Comparison of ENCODE assay signal across 8 cellular contexts in the genomic region with DNA sequence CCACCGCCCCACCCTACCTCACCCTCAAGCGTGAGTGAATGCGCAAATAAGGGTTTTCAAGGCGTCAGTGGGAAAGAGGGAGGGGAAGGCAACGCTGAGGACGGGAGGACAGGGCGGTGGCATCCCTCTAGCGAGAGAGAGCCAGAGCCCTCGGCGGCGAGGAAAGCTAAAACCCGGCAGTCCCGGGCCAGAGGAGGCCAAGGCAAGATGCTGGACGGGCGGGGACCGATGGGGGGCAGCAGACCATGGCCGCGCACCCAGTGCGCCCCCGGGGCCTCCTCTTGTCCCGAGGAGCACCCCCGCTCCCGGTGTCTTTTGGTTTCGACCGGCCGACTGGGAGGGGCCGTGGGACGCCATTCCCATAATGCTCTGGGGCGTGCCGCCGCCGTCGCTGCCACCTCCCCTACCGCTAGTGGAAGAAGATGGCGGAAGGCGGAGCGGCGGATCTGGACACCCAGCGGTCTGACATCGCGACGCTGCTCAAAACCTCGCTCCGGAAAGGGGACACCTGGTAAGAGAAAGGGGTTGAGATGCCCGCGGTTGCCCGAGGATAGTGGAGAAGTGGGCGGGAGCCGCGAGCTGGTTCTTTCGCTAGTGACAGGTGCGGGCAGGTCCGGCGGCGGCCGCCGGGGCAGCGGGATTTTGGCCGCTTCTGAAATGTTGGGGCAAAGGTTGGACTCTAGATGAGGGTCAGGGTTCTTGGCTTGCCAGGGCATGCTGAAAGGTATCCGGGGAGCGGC. TPM values are rescaled to one million over a fixed set of nuclear protein-coding genes. Genes with fewer than 3 reads are reported as not detected.
DNase-seq lines count a peak whose midpoint lies in the region; ATAC-seq and TF ChIP-seq lines count a peak whose summit lies in the region.

TSS of gene USP15 (plus strand) at position 412 of the 740 bp plus-strand sequence. CDS start at position 423, 11 bp downstream.

- TF ChIP-seq CTCF in esophagus muscularis mucosa (IDR thresholded peaks at IDR 0.05), result peak; percentile 38 to 65 (median 53)

- no peak for TF ChIP-seq EP300 in esophagus muscularis mucosa (IDR thresholded peaks at IDR 0.05)

- H3K36me3 Mint-ChIP-seq in activated T-cell treated with anti-CD3 and anti-CD28 coated beads, Interleukin-2, amount 50 U/mL, for 72 hours (ENCODE audit: insufficient read depth in 2 of 2), result peaks cover 5 to 9% of the 10 kb centered on the region in 2 donors

- no peaks in the 10 kb centered on the region for H3K27me3 Mint-ChIP-seq in activated T-cell treated with anti-CD3 and anti-CD28 coated beads, Interleukin-2, amount 50 U/mL, for 72 hours (ENCODE audit: low read depth)

- intact Hi-C loops in esophagus muscularis mucosa (cut with DNase I), result loop anchor here (5.0 to 10.0 kb wide), 2 partner anchors 125 to 207 kb away; partner anchors contain the start of gene MON2

- WGBS in esophagus muscularis mucosa, result 1% methylated on average over 43 of the region's 61 CpGs

- no peaks in the 10 kb centered on the region for H3K9me3 ChIP-seq in esophagus muscularis mucosa

- H3K27me3 ChIP-seq in esophagus muscularis mucosa, result no peaks in the 10 kb centered on the region

- no peaks in the 10 kb centered on the region for H3K9me3 Mint-ChIP-seq in activated T-cell treated with anti-CD3 and anti-CD28 coated beads, Interleukin-2, amount 50 U/mL, for 72 hours

- no peaks in the 10 kb centered on the region for H3K36me3 ChIP-seq in esophagus muscularis mucosa

- peak within 1 kb of the TSS; percentile 97 to 100 for H3K4me3 Mint-ChIP-seq in activated T-cell treated with anti-CD3 and anti-CD28 coated beads, Interleukin-2, amount 50 U/mL, for 72 hours

- ATAC-seq in GM21619 (IDR thresholded peaks at IDR 0.05; ENCODE audit: unreplicated experiment), result peak; percentile 72
- ATAC-seq in activated T-cell treated with anti-CD3 and anti-CD28 coated beads, Interleukin-2, amount 50 U/mL, for 72 hours (replicated peaks in 1 of 2), result peak; percentile 80 to 82

- H3K4me1 Mint-ChIP-seq in activated T-cell treated with anti-CD3 and anti-CD28 coated beads, Interleukin-2, amount 50 U/mL, for 72 hours (ENCODE audit: low read depth), result peaks cover 69% of the 10 kb centered on the region

- DNase-seq in DMS53 treated with DMSO at 0.1 percent for 48 hours (lab: John Stamatoyannopoulos, UW; ENCODE audit: unreplicated experiment) (peak; percentile 94), esophagus muscularis mucosa (ENCODE audit: extremely low spot score) (peak; percentile 98), myocyte (ENCODE audit: low read depth) (peak; percentile 98)
- DNase-seq in Jurkat, Clone E6-1 (ENCODE audit: low read depth, low spot score), result peak; percentile 95
- DNase-seq in activated T-cell treated with anti-CD3 and anti-CD28 coated beads, Interleukin-2, amount 50 U/mL, for 72 hours, result peak; percentile 96 to 97
- peak; percentile 92 to 94 for DNase-seq in stimulated activated CD8-positive, alpha-beta memory T cell treated with anti-CD3 and anti-CD28 coated beads, Interleukin-7, amount 100 ng/mL, for 48 hours (ENCODE audit: extremely low read depth in 1 of 2, low read depth in 1 of 2)

- peak within 1 kb of the TSS; percentile 87 for H3K4me3 ChIP-seq in Jurkat, Clone E6-1 (ENCODE audit: low read length)
- H3K4me3 ChIP-seq in esophagus muscularis mucosa, result peak within 1 kb of the TSS; percentile 89 to 90 (median 90)

- H3K27ac Mint-ChIP-seq in activated T-cell treated with anti-CD3 and anti-CD28 coated beads, Interleukin-2, amount 50 U/mL, for 72 hours, result peak within 1 kb of the TSS; percentile 92

- H3K27ac ChIP-seq in esophagus muscularis mucosa (replicated peaks in 1 of 4), result peak within 1 kb of the TSS; percentile 87 to 95 (median 90)

- peaks cover 27 to 60% (median 45%) of the 10 kb centered on the region in 4 donors for H3K4me1 ChIP-seq in esophagus muscularis mucosa

- TF ChIP-seq POLR2A in esophagus muscularis mucosa (IDR thresholded peaks at IDR 0.05; ENCODE audit: low read depth), result peak; percentile 22

TF ChIP-seq in PFSK-1, 5 proteins besides CTCF, POLR2A, EP300 and RAD21:
- TF ChIP-seq POLR2AphosphoS5 (IDR thresholded peaks at IDR 0.05; ENCODE audit: low read depth, low read length) (peak; percentile 84), FOXP2 (optimal IDR thresholded peaks at IDR 0.05; ENCODE audit: borderline replicate concordance, extremely low read depth, extremely low read length, insufficient read depth) (peak; percentile 83), TAF1 (IDR thresholded peaks at IDR 0.05; ENCODE audit: borderline replicate concordance, insufficient read depth, low read length) (peak; percentile 68; the same call in 1 of the 2 replicates), SIN3A (IDR thresholded peaks at IDR 0.05; ENCODE audit: borderline replicate concordance, insufficient read depth, low read length) (0 out of 2 replicates have a peak, but pooled peaks have one; percentile 32), REST (IDR thresholded peaks at IDR 0.05; ENCODE audit: insufficient read depth in 1 of 2, low read depth in 2 of 2, low read length in 2 of 2) (0 out of 4 replicates have a peak, but pooled peaks of 1 of the 2 experiments have one; percentile 42)

RNA-seq across cellular contexts. Expression of gene USP15, which starts in this region (rescaled TPM):
- polyA plus RNA-seq in Jurkat, Clone E6-1 (2012; ENCODE audit: insufficient read depth, insufficient read length), result 38.0 TPM
- polyA plus RNA-seq in PFSK-1 (2012; ENCODE audit: insufficient read length, low read depth), result 24.1 TPM
- total RNA-seq in activated T-cell treated with anti-CD3 and anti-CD28 coated beads, Interleukin-2, amount 50 U/mL, for 72 hours, result 10 to 100 TPM; 94.0 to 97.7 TPM
- total RNA-seq in esophagus muscularis mucosa (10 to 100 TPM; 38.0 to 78.5 (median 49.9) TPM), myocyte (41.5 and 50.2 TPM in 2 replicates)
- polyA plus RNA-seq in myocyte (2012), result 14.4 TPM

Comparison
In these comparisons a context has a peak if more than half of its experiments do, and no peak if none do; other contexts are left out.
1. Peak in every context shown above with its lines: DNase-seq, ATAC-seq, H3K4me3 ChIP-seq and H3K27ac ChIP-seq.